7 cellular contexts compared by ENCODE assay signal in genomic region chr7:101154693-101155102, GRCh38. TPM values are rescaled to one million over a fixed set of nuclear protein-coding genes. Genes with fewer than 3 reads are reported as not detected.
DNase-seq lines count a peak whose midpoint lies in the region; ATAC-seq and TF ChIP-seq lines count a peak whose summit lies in the region.
"Had no signal": no experiment of that assay in that cellular context is flagged by ENCODE, and none has a peak within 500 bp of the region (broad histone marks: within the 10 kb centered on the region; RNA-seq: fewer than 3 reads in every experiment).

No MANE protein-coding gene starts in this region.

- H3K27me3 Mint-ChIP-seq in dendritic cell treated with granulocyte-macrophage colony-stimulating factor and Interleukin-4, amounts not matched to agents 40 ng/mL and 50 ng/mL, for 4 days: peaks cover 19% of the 10 kb centered on the region

- ATAC-seq in HG03135 (IDR thresholded peaks at IDR 0.05; ENCODE audit: unreplicated experiment) (peak; percentile 23), psoas muscle (peak; percentile 18 to 48 (median 30))

- H3K4me3 ChIP-seq in psoas muscle: peak overlapping the region; percentile 86

- TF ChIP-seq CTCF in psoas muscle (IDR thresholded peaks at IDR 0.05): no peak

- H3K4me1 Mint-ChIP-seq in dendritic cell treated with granulocyte-macrophage colony-stimulating factor and Interleukin-4, amounts not matched to agents 40 ng/mL and 50 ng/mL, for 4 days (ENCODE audit: low read depth): peaks cover 30% of the 10 kb centered on the region

- H3K27ac ChIP-seq in psoas muscle: no peak overlapping the region

- H3K27me3 ChIP-seq in psoas muscle (ENCODE audit: insufficient read depth in 3 of 3, low read length in 2 of 3): peaks cover 0 to under 1% (median 0%) of the 10 kb centered on the region in 3 donors

- H3K27ac Mint-ChIP-seq in dendritic cell treated with granulocyte-macrophage colony-stimulating factor and Interleukin-4, amounts not matched to agents 40 ng/mL and 50 ng/mL, for 4 days: peak overlapping the region; percentile 50

- DNase-seq in COLO668 (lab: John Stamatoyannopoulos, UW; ENCODE audit: unreplicated experiment) (peak; percentile 20), psoas muscle (no peak), GDM1 (lab: John Stamatoyannopoulos, UW) (no peak), HPDE6-E6E7 (ENCODE audit: extremely low spot score) (no peak)

- WGBS in psoas muscle, 3 donors: 1% methylated on average over 23 to 34 of the region's 34 CpGs

- H3K4me3 Mint-ChIP-seq in dendritic cell treated with granulocyte-macrophage colony-stimulating factor and Interleukin-4, amounts not matched to agents 40 ng/mL and 50 ng/mL, for 4 days: peak overlapping the region; percentile 78

- no peaks in the 10 kb centered on the region for H3K4me1 ChIP-seq in psoas muscle

- H3K9me3 Mint-ChIP-seq in dendritic cell treated with granulocyte-macrophage colony-stimulating factor and Interleukin-4, amounts not matched to agents 40 ng/mL and 50 ng/mL, for 4 days: no peaks in the 10 kb centered on the region

- H3K36me3 Mint-ChIP-seq in dendritic cell treated with granulocyte-macrophage colony-stimulating factor and Interleukin-4, amounts not matched to agents 40 ng/mL and 50 ng/mL, for 4 days (ENCODE audit: low read depth): peaks cover 33% of the 10 kb centered on the region

- no peaks in the 10 kb centered on the region for H3K9me3 ChIP-seq in psoas muscle

- intact Hi-C loops in dendritic cell treated with granulocyte-macrophage colony-stimulating factor and Interleukin-4, amounts not matched to agents 40 ng/mL and 50 ng/mL, for 4 days (cut with micrococcal nuclease): loop anchor here (1.0 kb wide), 1 partner anchor 11 kb away; the partner anchor contains the start of gene VGF
- intact Hi-C loops in psoas muscle (cut with DNase I): no loop called here

- peaks cover 0 to 26% of the 10 kb centered on the region in 2 donors for H3K36me3 ChIP-seq in psoas muscle (ENCODE audit: insufficient read depth in 1 of 2, low read depth in 1 of 2)

RNA-seq across cellular contexts. Expression of gene AP1S1, which starts 0.4 kb away (rescaled TPM):
- total RNA-seq in psoas muscle: 1 to 10 TPM; 5.7 to 7.1 (median 6.6) TPM
- polyA plus RNA-seq in psoas muscle: 10 to 100 TPM; 11.1 to 29.9 (median 17.8) TPM

RNA-seq across cellular contexts. Expression of gene VGF, which starts 10.7 kb away (rescaled TPM):
- total RNA-seq in psoas muscle: under 1 TPM in 1 of 4 donors, not detected in 3; 0.10 TPM
- polyA plus RNA-seq in psoas muscle: 1 to 10 TPM in 1 of 3 donors, under 1 TPM in 1, not detected in 1; 0.03 to 4.3 TPM

RNA-seq across cellular contexts. Expression of gene NAT16, which starts 25.4 kb away (rescaled TPM):
- total RNA-seq in psoas muscle: not detected
- polyA plus RNA-seq in psoas muscle: under 1 TPM in 1 of 3 donors, not detected in 2; 0.01 TPM

RNA-seq across cellular contexts. Expression of gene SERPINE1, which starts 27.8 kb away (rescaled TPM):
- total RNA-seq in psoas muscle: 10 to 100 TPM in 1 of 4 donors, 1 to 10 TPM in 3; 7.1 to 14.4 (median 7.4) TPM
- 100 to 1,000 TPM in 1 of 3 donors, 1 to 10 TPM in 2; 4.3 to 269 (median 5.9) TPM for polyA plus RNA-seq in psoas muscle

RNA-seq across cellular contexts. Expression of gene MOGAT3, which starts 46.1 kb away (rescaled TPM):
- not detected for total RNA-seq in psoas muscle
- polyA plus RNA-seq in psoas muscle: not detected
- total RNA-seq: temporal lobe had no signal
